Comparison of ENCODE assay signal across 16 cellular contexts in the genomic region with DNA sequence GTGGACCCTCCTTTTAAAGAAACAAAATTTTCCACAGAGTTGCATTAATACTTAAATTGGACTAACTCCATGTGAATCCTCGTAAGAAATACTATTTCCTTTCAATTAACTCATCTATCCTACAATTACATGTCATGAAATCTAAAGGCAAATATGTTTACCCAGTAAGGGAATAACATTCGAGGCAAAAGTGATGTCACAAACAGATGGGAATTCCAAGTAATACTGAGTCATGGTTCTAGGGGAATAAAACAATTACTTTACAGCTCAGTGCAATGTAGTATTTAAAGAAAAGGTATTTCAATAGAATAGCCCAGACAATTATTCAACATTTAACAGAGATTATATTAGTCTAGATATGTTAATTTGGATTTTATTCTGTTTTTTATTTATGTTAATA.
DNase-seq lines count a peak whose midpoint lies in the region; ATAC-seq and TF ChIP-seq lines count a peak whose summit lies in the region.
"Had no signal": no experiment of that assay in that cellular context is flagged by ENCODE, and none has a peak within 500 bp of the region (broad histone marks: within the 10 kb centered on the region; RNA-seq: fewer than 3 reads in every experiment).

No MANE protein-coding gene starts in this region.

- intact Hi-C loops in adrenal gland (cut with DNase I): no loop called here

- no peaks in the 10 kb centered on the region for H3K36me3 ChIP-seq in adrenal gland (replicated peaks in 1 of 2)
- H3K36me3 ChIP-seq: stomach had no signal

- DNase-seq in EL (peak; percentile 64), NCI-H69 (lab: John Stamatoyannopoulos, UW) (peak; percentile 11), epithelial cell of proximal tubule (ENCODE audit: low read depth) (peak; percentile 37), non-pigmented ciliary epithelial cell (ENCODE audit: low read depth) (peak; percentile 4), adrenal gland (no peak)
- DNase-seq: activated CD4-positive, alpha-beta T cell treated with anti-CD3 and anti-CD28 coated beads for 48 hours; activated CD8-positive, alpha-beta memory T cell treated with anti-CD3 and anti-CD28 coated beads, Interleukin-2, amount 50 U/mL, for 48 hours; aorta; NCI-H146; NCI-H2171 treated with DMSO at 0.1 percent for 48 hours; stomach had no signal

- TF ChIP-seq CTCF in epithelial cell of proximal tubule (conservative IDR thresholded peaks at IDR 0.05; ENCODE audit: low read depth, low read length) (no peak), adrenal gland (IDR thresholded peaks at IDR 0.05) (no peak)

- H3K4me3 ChIP-seq in epithelial cell of proximal tubule (ENCODE audit: low read depth, low read length): no peak overlapping the region
- H3K4me3 ChIP-seq in adrenal gland: no peak overlapping the region
- H3K4me3 ChIP-seq: lung, stomach had no signal

- no peak for ATAC-seq in HG02623 (IDR thresholded peaks at IDR 0.05; ENCODE audit: unreplicated experiment)
- ATAC-seq in HG02981 (IDR thresholded peaks at IDR 0.05; ENCODE audit: unreplicated experiment): no peak
- ATAC-seq: sciatic nerve had no signal

- no peak overlapping the region for H3K27ac ChIP-seq in adrenal gland
- H3K27ac ChIP-seq: RWPE1, stomach had no signal

- TF ChIP-seq POLR2A in adrenal gland (IDR thresholded peaks at IDR 0.05): no peak

- H3K9me3 ChIP-seq in adrenal gland (replicated peaks in 1 of 3): no peaks in the 10 kb centered on the region
- H3K9me3 ChIP-seq: stomach had no signal

- WGBS in adrenal gland, 4 donors: 47 to 65% (median 56%) methylated on average over 2 of the region's 2 CpGs

- H3K27me3 ChIP-seq in adrenal gland: no peaks in the 10 kb centered on the region
- H3K27me3 ChIP-seq: stomach had no signal

- H3K4me1 ChIP-seq in adrenal gland (replicated peaks in 1 of 2): peaks cover 0 to 6% of the 10 kb centered on the region in 2 donors
- H3K4me1 ChIP-seq: stomach had no signal

Comparison
In these comparisons a context has a peak if more than half of its experiments do, and no peak if none do; other contexts are left out.
1. DNase-seq: peak in EL (single experiment), NCI-H69 (single experiment), epithelial cell of proximal tubule (single experiment) and non-pigmented ciliary epithelial cell (single experiment); none in adrenal gland (0 of 7).